ENCODE assay signal across 14 cellular contexts in genomic region chr16:12320298-12320706, GRCh38.
A peak's percentile ranks its signal among the peaks of the same experiment; 100 is the strongest.
DNase-seq lines count a peak whose midpoint lies in the region; ATAC-seq and TF ChIP-seq lines count a peak whose summit lies in the region.
"Had no signal": no experiment of that assay in that cellular context is flagged by ENCODE, and none has a peak within 500 bp of the region (broad histone marks: within the 10 kb centered on the region; RNA-seq: fewer than 3 reads in every experiment).

No MANE protein-coding gene starts in this region.

- H3K27ac Mint-ChIP-seq in activated T-helper 17 cell treated with anti-CD3 and anti-CD28 coated beads, Interleukin-2, amount 50 U/mL, for 72 hours, result no peak overlapping the region
- H3K27ac Mint-ChIP-seq: activated CD4-positive, alpha-beta T cell treated with anti-CD3 and anti-CD28 coated beads for 36 hours; activated T-helper 2 cell treated with anti-CD3 and anti-CD28 coated beads, Interferon-gamma antibody, Interleukin-2, Interleukin-4, amounts not matched to agents 10 μg/mL and 5 μg/mL and 100 μg/mL, durations not matched to agents 14 hours and 24 hours and 36 hours had no signal

- no peaks in the 10 kb centered on the region for H3K36me3 ChIP-seq in tibial artery

- H3K4me3 ChIP-seq in tibial artery, result no peak overlapping the region

- no peak overlapping the region for H3K27ac ChIP-seq in tibial artery

- intact Hi-C loops in tibial artery (cut with DNase I; ENCODE audit: low total_unique reads), result no loop called here

- TF ChIP-seq CTCF in tibial artery (IDR thresholded peaks at IDR 0.05), result no peak

- no peaks in the 10 kb centered on the region for H3K36me3 Mint-ChIP-seq in activated T-helper 17 cell treated with anti-CD3 and anti-CD28 coated beads, Interleukin-2, amount 50 U/mL, for 72 hours (ENCODE audit: low read depth)

- H3K4me3 Mint-ChIP-seq in activated T-helper 17 cell treated with anti-CD3 and anti-CD28 coated beads, Interleukin-2, amount 50 U/mL, for 72 hours, result no peak overlapping the region
- H3K4me3 Mint-ChIP-seq: activated CD4-positive, alpha-beta T cell treated with anti-CD3 and anti-CD28 coated beads for 36 hours; T-cell had no signal

- no peaks in the 10 kb centered on the region for H3K9me3 Mint-ChIP-seq in activated T-helper 17 cell treated with anti-CD3 and anti-CD28 coated beads, Interleukin-2, amount 50 U/mL, for 72 hours
- H3K9me3 Mint-ChIP-seq: T-cell had no signal

- H3K4me1 Mint-ChIP-seq in activated T-helper 17 cell treated with anti-CD3 and anti-CD28 coated beads, Interleukin-2, amount 50 U/mL, for 72 hours, result peaks cover 6% of the 10 kb centered on the region

- no peaks in the 10 kb centered on the region for H3K27me3 Mint-ChIP-seq in activated T-helper 17 cell treated with anti-CD3 and anti-CD28 coated beads, Interleukin-2, amount 50 U/mL, for 72 hours
- H3K27me3 Mint-ChIP-seq: activated CD4-positive, alpha-beta T cell treated with anti-CD3 and anti-CD28 coated beads for 36 hours; T-cell had no signal

- peak; percentile 41 for ATAC-seq in activated T-helper 17 cell treated with anti-CD3 and anti-CD28 coated beads, Interleukin-2, amount 50 U/mL, for 72 hours (replicated peaks)
- no peak for ATAC-seq in GM21381 (IDR thresholded peaks at IDR 0.05; ENCODE audit: unreplicated experiment)
- ATAC-seq: activated CD4-positive, alpha-beta T cell treated with anti-CD3 and anti-CD28 coated beads for 36 hours; PC-3; T-cell had no signal

- DNase-seq in AG08396 (ENCODE audit: low spot score), result peak; percentile 45
- DNase-seq in Daoy (ENCODE audit: low read depth), result peak; percentile 74
- peak; percentile 92 for DNase-seq in kidney glomerular epithelial cell (lab: John Stamatoyannopoulos, UW)
- no peak for DNase-seq in tibial artery
- DNase-seq in C1 segment of cervical spinal cord (lab: John Stamatoyannopoulos, UW), result no peak
- no peak for DNase-seq in activated T-cell treated with anti-CD3 and anti-CD28 coated beads for 4 hours
- DNase-seq: activated CD4-positive, alpha-beta T cell treated with anti-CD3 and anti-CD28 coated beads for 36 hours; central memory CD4-positive, alpha-beta T cell; Karpas-422; PC-3; T-cell had no signal

- no peaks in the 10 kb centered on the region for H3K9me3 ChIP-seq in tibial artery

- no peaks in the 10 kb centered on the region for H3K27me3 ChIP-seq in tibial artery

- H3K4me1 ChIP-seq in tibial artery, result no peaks in the 10 kb centered on the region

Comparison
In these comparisons a context has a peak if more than half of its experiments do, and no peak if none do; other contexts are left out.
1. DNase-seq: peak in AG08396 (single experiment), Daoy (single experiment) and kidney glomerular epithelial cell (single experiment); none in tibial artery (0 of 2), C1 segment of cervical spinal cord (0 of 14) and activated T-cell treated with anti-CD3 and anti-CD28 coated beads for 4 hours (single experiment).